ENCODE assay signal across 8 cellular contexts in genomic region chr6:49550413-49551125, GRCh38. TPM values are rescaled to one million over a fixed set of nuclear protein-coding genes. Genes with fewer than 3 reads are reported as not detected.
DNase-seq lines count a peak whose midpoint lies in the region; ATAC-seq and TF ChIP-seq lines count a peak whose summit lies in the region.

Gene C6orf141, plus strand, starts transcription at chr6:49550668. Its CDS starts 125 bp downstream, at chr6:49550793.

- no peaks in the 10 kb centered on the region for H3K9me3 Mint-ChIP-seq in Calu3 (ENCODE audit: low read depth, unreplicated experiment)
- no peaks in the 10 kb centered on the region for H3K9me3 Mint-ChIP-seq in type B pancreatic cell

- DNase-seq in Calu3, result peak; percentile 83
- DNase-seq in SK-N-MC (ENCODE audit: low read depth, low spot score), result no peak
- DNase-seq in dorsolateral prefrontal cortex, result no peak
- peak; percentile 70 to 80 (median 73) for DNase-seq in mucosa of descending colon
- DNase-seq in type B pancreatic cell (ENCODE audit: extremely low spot score, unreplicated experiment), result peak; percentile 70
- DNase-seq in mesenteric fat pad (ENCODE audit: low spot score), result no peak

- H3K4me3 Mint-ChIP-seq in Calu3 (ENCODE audit: low read depth, unreplicated experiment) (peak within 1 kb of the TSS; percentile 79), type B pancreatic cell (peak within 1 kb of the TSS; percentile 90)

- ATAC-seq in GM19463 (IDR thresholded peaks at IDR 0.05; ENCODE audit: unreplicated experiment) (peak; percentile 75), HG03439 (IDR thresholded peaks at IDR 0.05; ENCODE audit: unreplicated experiment) (peak; percentile 47), mucosa of descending colon (peak; percentile 93)

- H3K36me3 ChIP-seq in SK-N-MC (ENCODE audit: insufficient read depth, low read length) (no peaks in the 10 kb centered on the region), mucosa of descending colon (ENCODE audit: low read depth) (no peaks in the 10 kb centered on the region)

- no peak within 1 kb of the TSS for H3K27ac ChIP-seq in SK-N-MC
- no peak within 1 kb of the TSS for H3K27ac ChIP-seq in dorsolateral prefrontal cortex

- CTCF ChIA-PET in Calu3 (lab: Charles Lee), result interaction anchor here (0.7 to 1.9 kb wide), 8 partner anchors 9 to 97 kb away, joined by 3 to 24 read pairs (median 4); no protein-coding TSS in a partner anchor

- H3K27ac Mint-ChIP-seq in Calu3 (ENCODE audit: unreplicated experiment) (peak within 1 kb of the TSS; percentile 75), type B pancreatic cell (peak within 1 kb of the TSS; percentile 79)

- peaks cover 49% of the 10 kb centered on the region for H3K36me3 Mint-ChIP-seq in Calu3 (ENCODE audit: insufficient read depth, unreplicated experiment)
- H3K36me3 Mint-ChIP-seq in type B pancreatic cell, result no peaks in the 10 kb centered on the region

- peaks cover 11% of the 10 kb centered on the region for H3K4me1 ChIP-seq in mucosa of descending colon (ENCODE audit: low read depth)

- H3K9ac ChIP-seq in SK-N-MC (ENCODE audit: insufficient read length), result peak within 1 kb of the TSS; percentile 82

- H3K4me1 Mint-ChIP-seq in Calu3 (ENCODE audit: low read depth, unreplicated experiment) (peaks cover 21% of the 10 kb centered on the region), type B pancreatic cell (ENCODE audit: unreplicated experiment) (peaks cover 17% of the 10 kb centered on the region)

- intact Hi-C loops in Calu3 (cut with micrococcal nuclease; ENCODE audit: unreplicated experiment), result loop anchor here (2.0 kb wide), 1 partner anchor 18 kb away; no protein-coding TSS in a partner anchor
- intact Hi-C loops in dorsolateral prefrontal cortex (cut with DNase I), result no loop called here
- intact Hi-C loops in mucosa of descending colon (cut with DNase I, micrococcal nuclease), result no loop called here

- H3K4me3 ChIP-seq in SK-N-MC (peak within 1 kb of the TSS; percentile 89), dorsolateral prefrontal cortex (peak within 1 kb of the TSS; percentile 8 to 72 (median 47)), mucosa of descending colon (peak within 1 kb of the TSS; percentile 28)

- peaks cover 0 to 51% (median 33%) of the 10 kb centered on the region in 45 donors for H3K27me3 ChIP-seq in dorsolateral prefrontal cortex

- H3K27me3 Mint-ChIP-seq in Calu3 (ENCODE audit: unreplicated experiment), result no peaks in the 10 kb centered on the region
- H3K27me3 Mint-ChIP-seq in type B pancreatic cell, result peaks cover 38% of the 10 kb centered on the region

- no peaks in the 10 kb centered on the region for H3K9me3 ChIP-seq in SK-N-MC (ENCODE audit: low read depth, low read length)
- H3K9me3 ChIP-seq in mucosa of descending colon, result no peaks in the 10 kb centered on the region

- BruUV-seq in Calu3 (replicated peaks; lab: Mats Ljungman, UMichigan), result no TSS peak

- no peak for TF ChIP-seq CTCF in Calu3 (IDR thresholded peaks at IDR 0.05; ENCODE audit: unreplicated experiment)
- TF ChIP-seq CTCF in dorsolateral prefrontal cortex (IDR thresholded peaks at IDR 0.05 in 54 of 56, conservative IDR thresholded peaks at IDR 0.05 in 2 of 56; ENCODE audit: low read depth in 1 of 56, partially characterized antibody in 56 of 56), result no peak
- TF ChIP-seq CTCF in mucosa of descending colon (IDR thresholded peaks at IDR 0.05), result no peak
- no peak for TF ChIP-seq CTCF in type B pancreatic cell (conservative IDR thresholded peaks at IDR 0.05)

RNA-seq across cellular contexts. Expression of gene C6orf141, which starts in this region (rescaled TPM):
- 60.9 and 74.2 TPM in 2 replicates for total RNA-seq in Calu3 (2022)
- total RNA-seq in dorsolateral prefrontal cortex, result 1 to 10 TPM in 32 of 120 experiments, under 1 TPM in 32, not detected in 56; 0.28 to 6.1 (median 1.0) TPM
- total RNA-seq in mucosa of descending colon, result 10 to 100 TPM in 1 of 3 donors, 1 to 10 TPM in 2; 4.1 to 10.6 (median 5.4) TPM
- total RNA-seq in type B pancreatic cell (ENCODE audit: low replicate concordance), result 9.5 and 19.2 TPM in 2 replicates
- 3.9 TPM for total RNA-seq in mesenteric fat pad

Comparison
In these comparisons a context has a peak if more than half of its experiments do, and no peak if none do; other contexts are left out.
1. DNase-seq: peak in Calu3 (single experiment), mucosa of descending colon (3 of 3) and type B pancreatic cell (single experiment); none in SK-N-MC (single experiment), dorsolateral prefrontal cortex (0 of 10) and mesenteric fat pad (single experiment).
2. H3K4me3 ChIP-seq: peak in every context shown above with its lines; median percentile 89 in SK-N-MC; 47 in dorsolateral prefrontal cortex; 28 in mucosa of descending colon.
3. Peak in every context shown above with its lines, with median percentiles within 50 percentile points of each other: ATAC-seq.